In genomic region chr1:25458550-25459298, GRCh38 we compare ENCODE assay signal across 1 cellular context.
TF ChIP-seq lines count a peak whose summit lies in the region.

No MANE protein-coding gene starts in this region.

TF ChIP-seq in HepG2, 621 proteins besides CTCF, POLR2A, EP300 and RAD21 (continued from another document):
- TF ChIP-seq ARID4A (CRISPR knock-in tag; IDR thresholded peaks at IDR 0.05; ENCODE audit: borderline replicate concordance), result peak; percentile 69; the same call in 1 of the 2 replicates
- TF ChIP-seq ZFP62 (CRISPR knock-in tag; IDR thresholded peaks at IDR 0.05), result no peak
- TF ChIP-seq NCOA2 (CRISPR knock-in tag; IDR thresholded peaks at IDR 0.05), result peak; percentile 29; the same call in 1 of the 2 replicates
- TF ChIP-seq CREM (IDR thresholded peaks at IDR 0.05), result peak; percentile 49; the same call in 1 of the 2 replicates
- TF ChIP-seq CREM (CRISPR knock-in tag; IDR thresholded peaks at IDR 0.05), result no peak
- 0 out of 2 replicates have a peak, but pooled peaks have one; percentile 62 for TF ChIP-seq ATF6 (CRISPR knock-in tag; conservative IDR thresholded peaks at IDR 0.05)
- peak; percentile 72 for TF ChIP-seq SAP130 (CRISPR knock-in tag; IDR thresholded peaks at IDR 0.05; ENCODE audit: low read depth)
- no peak for TF ChIP-seq SIN3A (IDR thresholded peaks at IDR 0.05; ENCODE audit: borderline replicate concordance, low read depth, low read length)
- TF ChIP-seq TFE3 (CRISPR knock-in tag; IDR thresholded peaks at IDR 0.05), result 0 out of 2 replicates have a peak, but pooled peaks have one; percentile 60
- TF ChIP-seq CEBPG (CRISPR knock-in tag; IDR thresholded peaks at IDR 0.05), result peak; percentile 34
- TF ChIP-seq HMG20A (CRISPR knock-in tag; IDR thresholded peaks at IDR 0.05; ENCODE audit: borderline replicate concordance), result peak; percentile 68; the same call in 1 of the 2 replicates
- no peak for TF ChIP-seq SIN3B (IDR thresholded peaks at IDR 0.05; ENCODE audit: low read length)
- TF ChIP-seq ZNF646 (CRISPR knock-in tag; IDR thresholded peaks at IDR 0.05), result peak; percentile 80
- TF ChIP-seq FOXO4 (CRISPR knock-in tag; conservative IDR thresholded peaks at IDR 0.05), result no peak
- TF ChIP-seq SPEN (CRISPR knock-in tag; IDR thresholded peaks at IDR 0.05; ENCODE audit: low read depth), result peak; percentile 37; the same call in 1 of the 2 replicates
- TF ChIP-seq MYNN (CRISPR knock-in tag; IDR thresholded peaks at IDR 0.05; ENCODE audit: low read depth), result no peak
- 0 out of 2 replicates have a peak, but pooled peaks have one; percentile 29 for TF ChIP-seq ZNF333 (CRISPR knock-in tag; IDR thresholded peaks at IDR 0.05; ENCODE audit: borderline replicate concordance)
- peak; percentile 31; the same call in 1 of the 2 replicates for TF ChIP-seq ZNF160 (CRISPR knock-in tag; IDR thresholded peaks at IDR 0.05)
- no peak for TF ChIP-seq ZNF597 (CRISPR knock-in tag; IDR thresholded peaks at IDR 0.05)
- TF ChIP-seq ELK4 (CRISPR knock-in tag; IDR thresholded peaks at IDR 0.05; ENCODE audit: borderline replicate concordance), result no peak
- no peak for TF ChIP-seq NKX3-1 (CRISPR knock-in tag; IDR thresholded peaks at IDR 0.05)
- no peak for TF ChIP-seq SUZ12 (IDR thresholded peaks at IDR 0.05; ENCODE audit: low read depth, low read length)
- TF ChIP-seq ZNF878 (CRISPR knock-in tag; IDR thresholded peaks at IDR 0.05), result 0 out of 2 replicates have a peak, but pooled peaks have one; percentile 71
- TF ChIP-seq GLMP (CRISPR knock-in tag; IDR thresholded peaks at IDR 0.05; ENCODE audit: borderline replicate concordance), result no peak
- TF ChIP-seq TEAD2 (CRISPR knock-in tag; IDR thresholded peaks at IDR 0.05), result no peak
- 0 out of 2 replicates have a peak, but pooled peaks have one; percentile 4 for TF ChIP-seq SMARCC2 (IDR thresholded peaks at IDR 0.05)
- no peak for TF ChIP-seq ONECUT2 (CRISPR knock-in tag; IDR thresholded peaks at IDR 0.05)
- TF ChIP-seq PAXIP1 (CRISPR knock-in tag; conservative IDR thresholded peaks at IDR 0.05), result peak; percentile 89
